Comparison of ENCODE assay signal across 22 cellular contexts in genomic region chr3:135805752-135806151, GRCh38.
"Had no signal": no experiment of that assay in that cellular context is flagged by ENCODE, and none has a peak within 500 bp of the region (broad histone marks: within the 10 kb centered on the region; RNA-seq: fewer than 3 reads in every experiment).

No MANE protein-coding gene starts in this region.

- FAIRE-seq: endometrium, frontal cortex, urothelium cell line had no signal

- H3K36me3 Mint-ChIP-seq: immature natural killer cell; naive thymus-derived CD8-positive, alpha-beta T cell; stimulated activated memory B cell treated with anti-CD40 and anti-IgM and Interleukin-4, amounts not matched to agents 10 μg/mL and 1 μg/mL and 100 μg/mL, for 72 hours; type B pancreatic cell had no signal

- H3K4me1 Mint-ChIP-seq: immature natural killer cell; naive thymus-derived CD8-positive, alpha-beta T cell; stimulated activated memory B cell treated with anti-CD40 and anti-IgM and Interleukin-4, amounts not matched to agents 10 μg/mL and 1 μg/mL and 100 μg/mL, for 72 hours had no signal

- H3K9me3 Mint-ChIP-seq: nephron progenitor cell; stimulated activated memory B cell treated with anti-CD40 and anti-IgM and Interleukin-4, amounts not matched to agents 10 μg/mL and 1 μg/mL and 100 μg/mL, for 72 hours; type B pancreatic cell had no signal

- H3K9me3 ChIP-seq: lower lobe of right lung, prostate gland, right atrium auricular region, testis, tibial artery had no signal

- H3K27me3 ChIP-seq: right atrium auricular region, testis had no signal

- H3K36me3 ChIP-seq: lower lobe of right lung, prostate gland, right atrium auricular region, tibial artery had no signal

- ATAC-seq: effector memory CD8-positive, alpha-beta T cell; left ventricle myocardium superior; naive thymus-derived CD8-positive, alpha-beta T cell; sciatic nerve; stimulated activated naive CD8-positive, alpha-beta T cell treated with anti-CD3 and anti-CD28 coated beads, Interleukin-15, Interleukin-2, amounts not matched to agents 100 U/mL and 50 U/mL, for 24 hours had no signal

- H3K4me1 ChIP-seq: lower lobe of right lung, prostate gland, right atrium auricular region, testis, tibial artery had no signal

- H3K27ac Mint-ChIP-seq: effector memory CD8-positive, alpha-beta T cell; immature natural killer cell; naive thymus-derived CD8-positive, alpha-beta T cell; nephron progenitor cell; stimulated activated memory B cell treated with anti-CD40 and anti-IgM and Interleukin-4, amounts not matched to agents 10 μg/mL and 1 μg/mL and 100 μg/mL, for 72 hours; type B pancreatic cell had no signal

- H3K27ac ChIP-seq: coronary artery, lower lobe of right lung, prostate gland, right atrium auricular region, testis, tibial artery had no signal

- H3K4me3 ChIP-seq: coronary artery, lower lobe of right lung, prostate gland, right atrium auricular region, testis, tibial artery had no signal

- H3K4me3 Mint-ChIP-seq: effector memory CD8-positive, alpha-beta T cell; immature natural killer cell; naive thymus-derived CD8-positive, alpha-beta T cell; nephron progenitor cell; stimulated activated memory B cell treated with anti-CD40 and anti-IgM and Interleukin-4, amounts not matched to agents 10 μg/mL and 1 μg/mL and 100 μg/mL, for 72 hours; type B pancreatic cell had no signal

- DNase-seq: dermis blood vessel endothelial cell; effector memory CD8-positive, alpha-beta T cell; erythroblast; immature natural killer cell; islet precursor cell; left ventricle myocardium superior; lower lobe of right lung; naive thymus-derived CD8-positive, alpha-beta T cell; stimulated activated CD4-positive, alpha-beta T cell treated with anti-CD3 and anti-CD28 coated beads, Interleukin-4, amount 100 ng/mL, for 4 hours; stimulated activated naive CD8-positive, alpha-beta T cell treated with anti-CD3 and anti-CD28 coated beads, Interleukin-15, Interleukin-2, amounts not matched to agents 100 U/mL and 50 U/mL, for 24 hours; tibial artery had no signal
